ENCODE assay signal across 1 cellular context in genomic region chr1:112619518-112620458, GRCh38.
TF ChIP-seq lines count a peak whose summit lies in the region.

TSS of gene CAPZA1 (plus strand) at chr1:112619832. CDS start at chr1:112619845, 13 bp downstream.

TF ChIP-seq in HCT116, 20 proteins besides CTCF, POLR2A, EP300 and RAD21 (continued from another document):
- TF ChIP-seq ZBTB33 (IDR thresholded peaks at IDR 0.05; ENCODE audit: extremely low read depth, insufficient replicate concordance, low read length): no peak
- TF ChIP-seq SRF (IDR thresholded peaks at IDR 0.05; ENCODE audit: low read depth): peak; percentile 33; the same call in 1 of the 2 replicates
- no peak for TF ChIP-seq JUND (IDR thresholded peaks at IDR 0.05)
- TF ChIP-seq TCF7L2 (IDR thresholded peaks at IDR 0.05; ENCODE audit: borderline replicate concordance, extremely low read depth, insufficient read depth, insufficient read length): no peak
- peak; percentile 97 for TF ChIP-seq POLR2AphosphoS5 (IDR thresholded peaks at IDR 0.05; ENCODE audit: low read depth, low read length)
- TF ChIP-seq ATF3 (IDR thresholded peaks at IDR 0.05): no peak
- no peak for TF ChIP-seq EZH2 (IDR thresholded peaks at IDR 0.05)
